8 cellular contexts compared by ENCODE assay signal in genomic region chr12:93573552-93574223, GRCh38. TPM values are rescaled to one million over a fixed set of nuclear protein-coding genes. Genes with fewer than 3 reads are reported as not detected.
DNase-seq lines count a peak whose midpoint lies in the region; ATAC-seq, FAIRE-seq and TF ChIP-seq lines count a peak whose summit lies in the region.

No MANE protein-coding gene starts in this region.

- H3K9me3 Mint-ChIP-seq in T-cell: no peaks in the 10 kb centered on the region

- no peak overlapping the region for H2AFZ ChIP-seq in parathyroid adenoma

- peaks cover 19% of the 10 kb centered on the region for H3K36me3 Mint-ChIP-seq in T-cell

- intact Hi-C loops in esophagus muscularis mucosa (cut with DNase I): loop anchor here (5.0 kb wide), 3 partner anchors 104 to 269 kb away; partner anchors contain the start of gene CRADD

- peak overlapping the region; percentile 99 for H3K9ac ChIP-seq in parathyroid adenoma

- no peaks in the 10 kb centered on the region for H3K9me3 ChIP-seq in esophagus muscularis mucosa
- H3K9me3 ChIP-seq in parathyroid adenoma (ENCODE audit: control insufficient read depth, low read length): no peaks in the 10 kb centered on the region

- ATAC-seq in T-cell (replicated peaks in 1 of 4) (no peak), HG03354 (IDR thresholded peaks at IDR 0.05; ENCODE audit: poor library complexity, severe bottlenecking, unreplicated experiment) (no peak), HG03196 (IDR thresholded peaks at IDR 0.05; ENCODE audit: unreplicated experiment) (no peak)

- TF ChIP-seq POLR2A in esophagus muscularis mucosa (IDR thresholded peaks at IDR 0.05; ENCODE audit: low read depth): no peak
- no peak for TF ChIP-seq POLR2A in GM12892 (IDR thresholded peaks at IDR 0.05; ENCODE audit: low read depth, low read length)

- peak overlapping the region; percentile 58 for H3K4me2 ChIP-seq in parathyroid adenoma (ENCODE audit: low read length)

- H3K4me3 ChIP-seq in GM12864 (ENCODE audit: low read depth, low read length) (peak overlapping the region; percentile 76), esophagus muscularis mucosa (peak overlapping the region; percentile 71 to 90 (median 78)), parathyroid adenoma (ENCODE audit: low read depth, low read length) (peak overlapping the region; percentile 99)

- CTCF ChIA-PET in T-cell (lab: Charles Lee): interaction anchor here (0.5 to 1.2 kb wide), 9 partner anchors 9 to 935 kb away, joined by 3 to 7 read pairs (median 3); partner anchors contain the start of gene MRPL42 (in 1 of the 2)

- no peak for DNase-seq in GM12864 (ENCODE audit: low read depth)
- peak in 2 of 34 experiments; percentile 14 to 31 for DNase-seq in T-cell
- DNase-seq in esophagus muscularis mucosa (ENCODE audit: extremely low spot score): no peak
- DNase-seq in GM12892 (ENCODE audit: insufficient read length): no peak
- DNase-seq in NCI-H345 (lab: John Stamatoyannopoulos, UW): no peak

- POLR2A ChIA-PET in T-cell (lab: Charles Lee): interaction anchor here (0.6 to 0.8 kb wide), 9 partner anchors 11 to 1060 kb away, joined by 4 to 19 read pairs (median 10); no protein-coding TSS in a partner anchor

- H3K4me3 Mint-ChIP-seq in T-cell: peak overlapping the region; percentile 88 to 95 (median 93)

- peaks cover 27 to 59% (median 30%) of the 10 kb centered on the region in 3 donors for H3K4me1 Mint-ChIP-seq in T-cell

- H3K27me3 Mint-ChIP-seq in T-cell: peaks cover 0 to 7% of the 10 kb centered on the region in 2 donors

- peaks cover 7 to 54% (median 31%) of the 10 kb centered on the region in 4 donors for H3K4me1 ChIP-seq in esophagus muscularis mucosa
- H3K4me1 ChIP-seq in parathyroid adenoma: peaks cover 17% of the 10 kb centered on the region

- peaks cover 69% of the 10 kb centered on the region for H3K79me2 ChIP-seq in parathyroid adenoma

- FAIRE-seq in GM12892 (lab: Jason Lieb, UNC): no peak

- no peak for TF ChIP-seq EP300 in esophagus muscularis mucosa (IDR thresholded peaks at IDR 0.05)

- H3K27ac Mint-ChIP-seq in T-cell: peak overlapping the region; percentile 23 to 75

- 21% methylated on average over 18 of the region's 21 CpGs for WGBS in esophagus muscularis mucosa

- H3K27me3 ChIP-seq in esophagus muscularis mucosa (peaks cover 0 to 16% (median 0%) of the 10 kb centered on the region in 4 donors), parathyroid adenoma (ENCODE audit: control insufficient read depth, insufficient read depth, low read length) (no peaks in the 10 kb centered on the region)

- peaks cover 0 to 16% (median 14%) of the 10 kb centered on the region in 4 donors for H3K36me3 ChIP-seq in esophagus muscularis mucosa
- H3K36me3 ChIP-seq in parathyroid adenoma (ENCODE audit: control insufficient read depth, insufficient read depth, low read length): peaks cover 5% of the 10 kb centered on the region

- H3K27ac ChIP-seq in esophagus muscularis mucosa (replicated peaks in 1 of 4) (peak overlapping the region; percentile 91 to 95 (median 92)), parathyroid adenoma (peak overlapping the region; percentile 99)

- TF ChIP-seq CTCF in GM12864 (IDR thresholded peaks at IDR 0.05; ENCODE audit: low read depth, low read length, missing control alignments) (no peak), esophagus muscularis mucosa (IDR thresholded peaks at IDR 0.05) (no peak), parathyroid adenoma (IDR thresholded peaks at IDR 0.05) (no peak)

RNA-seq across cellular contexts. Expression of gene SOCS2, which starts 1.2 kb away (rescaled TPM):
- total RNA-seq in T-cell (10 to 100 TPM; 20.3 to 37.6 (median 29.5) TPM), esophagus muscularis mucosa (10 to 100 TPM; 10.4 to 46.7 (median 26.5) TPM)
- 7.1 TPM for polyA plus RNA-seq in GM12892 (2012; ENCODE audit: missing spikeins)
